ENCODE assay signal across 1 cellular context in genomic region chr18:59697236-59697932, GRCh38.
TF ChIP-seq lines count a peak whose summit lies in the region.

Gene CCBE1, minus strand, starts transcription at chr18:59697423.

TF ChIP-seq in Ishikawa, 13 proteins besides CTCF, POLR2A, EP300 and RAD21 (continued from another document):
- TF ChIP-seq, protein P1, sequence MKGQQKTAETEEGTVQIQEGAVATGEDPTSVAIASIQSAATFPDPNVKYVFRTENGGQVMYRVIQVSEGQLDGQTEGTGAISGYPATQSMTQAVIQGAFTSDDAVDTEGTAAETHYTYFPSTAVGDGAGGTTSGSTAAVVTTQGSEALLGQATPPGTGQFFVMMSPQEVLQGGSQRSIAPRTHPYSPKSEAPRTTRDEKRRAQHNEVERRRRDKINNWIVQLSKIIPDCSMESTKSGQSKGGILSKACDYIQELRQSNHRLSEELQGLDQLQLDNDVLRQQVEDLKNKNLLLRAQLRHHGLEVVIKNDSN (IDR thresholded peaks at IDR 0.05): no peak
- TF ChIP-seq TCF12 (IDR thresholded peaks at IDR 0.05; ENCODE audit: low read depth) (no peak), ZBTB7A (IDR thresholded peaks at IDR 0.05; ENCODE audit: low read depth) (no peak), MAX (IDR thresholded peaks at IDR 0.05) (no peak), CREB1 (IDR thresholded peaks at IDR 0.05; ENCODE audit: low read depth) (no peak), FOXM1 (IDR thresholded peaks at IDR 0.05; ENCODE audit: borderline replicate concordance, low read depth) (no peak)
TF ChIP-seq in Ishikawa: peak in this region for 0.
